In genomic region chr17:64410750-64411490, GRCh38 we compare ENCODE assay signal across 1 cellular context.
TF ChIP-seq lines count a peak whose summit lies in the region.

No MANE protein-coding gene starts in this region.

TF ChIP-seq in endothelial cell of umbilical vein, 7 proteins besides CTCF, POLR2A, EP300 and RAD21 (continued from another document):
- no peak for TF ChIP-seq MAX (IDR thresholded peaks at IDR 0.05; ENCODE audit: insufficient read depth, insufficient read length)
- TF ChIP-seq GATA2 (IDR thresholded peaks at IDR 0.05; ENCODE audit: insufficient read depth, insufficient read length, low read depth, low read length), result no peak
- no peak for TF ChIP-seq POLR2AphosphoS5 (IDR thresholded peaks at IDR 0.05; ENCODE audit: insufficient read depth, low read depth, low read length)
- TF ChIP-seq FOS (IDR thresholded peaks at IDR 0.05; ENCODE audit: borderline replicate concordance, insufficient read depth, low read length), result no peak
